ENCODE assay signal across 14 cellular contexts in the genomic region with DNA sequence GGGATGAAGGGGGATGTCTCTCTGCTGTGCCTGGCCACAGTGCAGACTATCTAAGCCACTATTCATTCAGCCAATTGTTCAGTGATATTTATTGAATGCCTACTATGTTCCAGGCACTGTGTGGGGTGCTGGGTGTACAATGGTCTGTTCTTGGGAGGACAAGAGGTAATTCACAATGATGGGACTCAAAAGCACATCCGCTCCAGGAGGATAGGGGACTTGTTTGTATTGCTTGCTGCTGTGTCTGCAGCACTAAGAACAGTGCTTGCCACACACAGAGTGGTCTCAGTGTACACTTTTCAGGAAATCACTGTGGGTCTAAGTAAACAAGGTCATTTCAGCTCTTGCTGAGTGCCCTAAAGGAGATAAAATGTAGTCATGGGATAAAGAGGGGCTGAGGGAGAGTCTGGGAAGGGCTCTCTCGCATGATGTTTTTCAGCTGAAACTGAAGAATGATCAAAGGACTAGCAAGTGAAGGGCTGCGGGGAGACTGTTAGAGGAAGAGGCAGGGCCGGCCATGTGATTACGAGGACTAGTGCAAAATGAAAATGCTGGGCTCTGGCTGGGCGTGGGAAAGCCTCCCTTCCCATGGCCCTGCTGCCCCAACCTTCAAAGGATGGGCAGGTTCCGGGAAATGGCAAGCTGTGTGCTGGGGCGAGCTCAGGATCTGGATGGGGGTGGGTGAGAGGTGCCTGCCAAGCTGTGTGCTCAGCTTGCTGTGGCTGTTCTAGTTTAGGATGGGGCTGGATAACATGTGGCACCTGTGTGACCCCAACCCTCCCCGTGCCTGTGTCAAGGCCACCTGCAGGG. TPM values are rescaled to one million over a fixed set of nuclear protein-coding genes. Genes with fewer than 3 reads are reported as not detected.
DNase-seq lines count a peak whose midpoint lies in the region; ATAC-seq lines count a peak whose summit lies in the region.
"Had no signal": no experiment of that assay in that cellular context is flagged by ENCODE, and none has a peak within 500 bp of the region (broad histone marks: within the 10 kb centered on the region; RNA-seq: fewer than 3 reads in every experiment).

No MANE protein-coding gene starts in this region.

- peak overlapping the region; percentile 77 for H2BK12ac ChIP-seq in neuronal stem cell (ENCODE audit: low read length)
- no peak overlapping the region for H2BK12ac ChIP-seq in trophoblast cell (ENCODE audit: low read length)

- H3K4me3 ChIP-seq in neuronal stem cell (ENCODE audit: low read length in 2 of 2) (peak overlapping the region in 1 of 2 donors; percentile 51), trophoblast cell (ENCODE audit: low read depth, low read length) (no peak overlapping the region)

- DNase-seq in COLO829 (ENCODE audit: low spot score), result peak; percentile 39
- DNase-seq in SK-MEL-5 (ENCODE audit: low read depth, low spot score), result peak; percentile 96
- DNase-seq in neuronal stem cell (ENCODE audit: low spot score), result no peak
- no peak for DNase-seq in NCI-H345 (lab: John Stamatoyannopoulos, UW)
- no peak for DNase-seq in NCI-H526 (lab: John Stamatoyannopoulos, UW)
- DNase-seq in trophoblast cell, result no peak
- DNase-seq: activated CD4-positive, alpha-beta T cell treated with anti-CD3 and anti-CD28 coated beads, Interleukin-2, amount 50 U/mL, for 48 hours; NCI-H2029 treated with DMSO at 0.1 percent for 48 hours; NCI-H69; PC-3; stimulated activated CD4-positive, alpha-beta T cell treated with anti-CD3 and anti-CD28 coated beads, Interleukin-4, amount 100 ng/mL, for 24 hours; stimulated activated CD8-positive, alpha-beta memory T cell treated with anti-CD3 and anti-CD28 coated beads, Interleukin-4, amount 100 ng/mL, for 48 hours had no signal

- H4K8ac ChIP-seq in neuronal stem cell (ENCODE audit: low read depth, low read length) (no peak overlapping the region), trophoblast cell (ENCODE audit: low read depth, low read length) (no peak overlapping the region)

- H2BK5ac ChIP-seq in neuronal stem cell (ENCODE audit: low read length) (no peak overlapping the region), trophoblast cell (ENCODE audit: low read depth, low read length, poor library complexity) (no peak overlapping the region)

- no peak overlapping the region for H2BK120ac ChIP-seq in neuronal stem cell (ENCODE audit: low read depth, low read length)
- H2BK120ac ChIP-seq in trophoblast cell (ENCODE audit: insufficient read depth, low read length, poor library complexity), result no peak overlapping the region

- H3K9me3 ChIP-seq in neuronal stem cell (replicated peaks in 1 of 2; ENCODE audit: control insufficient read depth in 2 of 2, insufficient read depth in 1 of 2, low read depth in 1 of 2, low read length in 2 of 2), result no peaks in the 10 kb centered on the region
- H3K9me3 ChIP-seq in trophoblast cell (ENCODE audit: insufficient read depth, low read depth, low read length), result peaks cover 2% of the 10 kb centered on the region

- H2AK5ac ChIP-seq in neuronal stem cell (ENCODE audit: low read depth, low read length) (peak overlapping the region; percentile 24), trophoblast cell (ENCODE audit: low read length) (no peak overlapping the region)

- H3K79me2 ChIP-seq in trophoblast cell (ENCODE audit: control insufficient read depth, insufficient read depth, low read length, poor library complexity), result no peaks in the 10 kb centered on the region

- H3K36me3 ChIP-seq in neuronal stem cell (replicated peaks in 1 of 2; ENCODE audit: control insufficient read depth in 2 of 2, insufficient read depth in 2 of 2, low read length in 2 of 2), result no peaks in the 10 kb centered on the region
- H3K36me3 ChIP-seq in trophoblast cell (ENCODE audit: control insufficient read depth in 1 of 2, insufficient read depth in 2 of 2, low read length in 2 of 2), result no peaks in the 10 kb centered on the region

- H3K4me1 ChIP-seq in neuronal stem cell (ENCODE audit: control insufficient read depth in 2 of 2, insufficient read depth in 1 of 2, low read depth in 1 of 2, low read length in 2 of 2) (peaks cover 3 to 7% of the 10 kb centered on the region in 2 donors), trophoblast cell (ENCODE audit: control insufficient read depth in 1 of 2, insufficient read depth in 2 of 2, low read length in 2 of 2) (no peaks in the 10 kb centered on the region)

- H3K23ac ChIP-seq in neuronal stem cell (ENCODE audit: low read depth, low read length, poor library complexity) (peak overlapping the region; percentile 43), trophoblast cell (ENCODE audit: low read length) (no peak overlapping the region)

- in situ Hi-C loops in SK-MEL-5 (cut with HindIII; ENCODE audit: low pct_unique_long_range_greater_than_20kb, low sequenced_read_pairs), result no loop called here

- no peaks in the 10 kb centered on the region for H3K27me3 ChIP-seq in neuronal stem cell (ENCODE audit: control insufficient read depth in 3 of 3, insufficient read depth in 3 of 3, low read depth in 1 of 3, low read length in 3 of 3)
- no peaks in the 10 kb centered on the region for H3K27me3 ChIP-seq in trophoblast cell (ENCODE audit: insufficient read depth, low read length)

- no CpG with 5 or more reads among the region's 9 CpGs for WGBS in neuronal stem cell (ENCODE audit: extremely low coverage in 2 of 2, insufficient read length in 2 of 2, insufficient replicate concordance in 1 of 2), 2 donors
- no CpG with 5 or more reads among the region's 9 CpGs for WGBS in trophoblast cell (ENCODE audit: extremely low coverage, insufficient coverage, insufficient read length)

- ATAC-seq in esophagus mucosa, result peak; percentile 23
- ATAC-seq in HG03439 (IDR thresholded peaks at IDR 0.05; ENCODE audit: unreplicated experiment), result no peak
- ATAC-seq: PC-3 had no signal

- no peak overlapping the region for H2BK15ac ChIP-seq in neuronal stem cell (ENCODE audit: low read length)

- peak overlapping the region; percentile 79 for H2AFZ ChIP-seq in neuronal stem cell (ENCODE audit: low read length)
- no peak overlapping the region for H2AFZ ChIP-seq in trophoblast cell (ENCODE audit: insufficient read depth, low read length, poor library complexity)

- H3K4ac ChIP-seq in neuronal stem cell (ENCODE audit: low read length) (no peak overlapping the region), trophoblast cell (ENCODE audit: low read depth, low read length) (no peak overlapping the region)

- H4K91ac ChIP-seq in neuronal stem cell (ENCODE audit: low read depth, low read length, poor library complexity) (no peak overlapping the region), trophoblast cell (ENCODE audit: low read depth, low read length) (no peak overlapping the region)

- H3K79me1 ChIP-seq in neuronal stem cell (ENCODE audit: low read depth, low read length), result no peaks in the 10 kb centered on the region
- no peaks in the 10 kb centered on the region for H3K79me1 ChIP-seq in trophoblast cell (ENCODE audit: low read length)

- no peak overlapping the region for H4K12ac ChIP-seq in trophoblast cell (ENCODE audit: low read depth, low read length)

- no peak overlapping the region for H3K27ac ChIP-seq in neuronal stem cell (replicated peaks; ENCODE audit: low read length)
- no peak overlapping the region for H3K27ac ChIP-seq in trophoblast cell (ENCODE audit: low read depth, low read length)

- no peak overlapping the region for H3K9ac ChIP-seq in neuronal stem cell (ENCODE audit: low read depth, low read length, poor library complexity)
- no peak overlapping the region for H3K9ac ChIP-seq in trophoblast cell (ENCODE audit: low read length)

- H3K14ac ChIP-seq in neuronal stem cell (ENCODE audit: low read length) (peak overlapping the region; percentile 76), trophoblast cell (ENCODE audit: low read length) (no peak overlapping the region)

- H3K4me2 ChIP-seq in neuronal stem cell (ENCODE audit: insufficient read depth, low read length, poor library complexity, severe bottlenecking), result no peak overlapping the region
- H3K4me2 ChIP-seq in trophoblast cell (ENCODE audit: low read length), result no peak overlapping the region

- H3K18ac ChIP-seq in neuronal stem cell (ENCODE audit: low read length) (no peak overlapping the region), trophoblast cell (ENCODE audit: low read length) (no peak overlapping the region)

RNA-seq across cellular contexts. Expression of a gene that starts 39.1 kb away (rescaled TPM):
- total RNA-seq in SK-MEL-5 (2014; rRNA removed; shearing (Covaris generic)), result 5.9 and 6.5 TPM in 2 replicates
- 14.7 and 15.3 TPM in 2 replicates for polyA plus RNA-seq in SK-MEL-5 (2015; cell fraction: cytosol; rRNA removed)
- polyA plus RNA-seq in SK-MEL-5 (2015; cell fraction: nucleus; rRNA removed), result 44.7 and 65.2 TPM in 2 replicates
- 4.3 TPM for total RNA-seq in esophagus mucosa
- 6.4 TPM for polyA plus RNA-seq in neuronal stem cell (2013, experiment 1 of 2)
- polyA plus RNA-seq in neuronal stem cell (2013, experiment 2 of 2), result 6.5 TPM
- 3.3 and 3.4 TPM in 2 replicates for polyA plus RNA-seq in trophoblast cell (2013)

Comparison
In these comparisons a context has a peak if more than half of its experiments do, and no peak if none do; other contexts are left out.
1. DNase-seq: peak in COLO829 (single experiment) and SK-MEL-5 (single experiment); none in neuronal stem cell (single experiment), NCI-H345 (single experiment), NCI-H526 (0 of 2) and trophoblast cell (0 of 2).